1 cellular context compared by ENCODE assay signal in genomic region chr17:74176546-74177001, GRCh38.
TF ChIP-seq lines count a peak whose summit lies in the region.

No MANE protein-coding gene starts in this region.

TF ChIP-seq in GM23338, 12 proteins besides CTCF, POLR2A, EP300 and RAD21 (continued from another document):
- TF ChIP-seq, protein P1, sequence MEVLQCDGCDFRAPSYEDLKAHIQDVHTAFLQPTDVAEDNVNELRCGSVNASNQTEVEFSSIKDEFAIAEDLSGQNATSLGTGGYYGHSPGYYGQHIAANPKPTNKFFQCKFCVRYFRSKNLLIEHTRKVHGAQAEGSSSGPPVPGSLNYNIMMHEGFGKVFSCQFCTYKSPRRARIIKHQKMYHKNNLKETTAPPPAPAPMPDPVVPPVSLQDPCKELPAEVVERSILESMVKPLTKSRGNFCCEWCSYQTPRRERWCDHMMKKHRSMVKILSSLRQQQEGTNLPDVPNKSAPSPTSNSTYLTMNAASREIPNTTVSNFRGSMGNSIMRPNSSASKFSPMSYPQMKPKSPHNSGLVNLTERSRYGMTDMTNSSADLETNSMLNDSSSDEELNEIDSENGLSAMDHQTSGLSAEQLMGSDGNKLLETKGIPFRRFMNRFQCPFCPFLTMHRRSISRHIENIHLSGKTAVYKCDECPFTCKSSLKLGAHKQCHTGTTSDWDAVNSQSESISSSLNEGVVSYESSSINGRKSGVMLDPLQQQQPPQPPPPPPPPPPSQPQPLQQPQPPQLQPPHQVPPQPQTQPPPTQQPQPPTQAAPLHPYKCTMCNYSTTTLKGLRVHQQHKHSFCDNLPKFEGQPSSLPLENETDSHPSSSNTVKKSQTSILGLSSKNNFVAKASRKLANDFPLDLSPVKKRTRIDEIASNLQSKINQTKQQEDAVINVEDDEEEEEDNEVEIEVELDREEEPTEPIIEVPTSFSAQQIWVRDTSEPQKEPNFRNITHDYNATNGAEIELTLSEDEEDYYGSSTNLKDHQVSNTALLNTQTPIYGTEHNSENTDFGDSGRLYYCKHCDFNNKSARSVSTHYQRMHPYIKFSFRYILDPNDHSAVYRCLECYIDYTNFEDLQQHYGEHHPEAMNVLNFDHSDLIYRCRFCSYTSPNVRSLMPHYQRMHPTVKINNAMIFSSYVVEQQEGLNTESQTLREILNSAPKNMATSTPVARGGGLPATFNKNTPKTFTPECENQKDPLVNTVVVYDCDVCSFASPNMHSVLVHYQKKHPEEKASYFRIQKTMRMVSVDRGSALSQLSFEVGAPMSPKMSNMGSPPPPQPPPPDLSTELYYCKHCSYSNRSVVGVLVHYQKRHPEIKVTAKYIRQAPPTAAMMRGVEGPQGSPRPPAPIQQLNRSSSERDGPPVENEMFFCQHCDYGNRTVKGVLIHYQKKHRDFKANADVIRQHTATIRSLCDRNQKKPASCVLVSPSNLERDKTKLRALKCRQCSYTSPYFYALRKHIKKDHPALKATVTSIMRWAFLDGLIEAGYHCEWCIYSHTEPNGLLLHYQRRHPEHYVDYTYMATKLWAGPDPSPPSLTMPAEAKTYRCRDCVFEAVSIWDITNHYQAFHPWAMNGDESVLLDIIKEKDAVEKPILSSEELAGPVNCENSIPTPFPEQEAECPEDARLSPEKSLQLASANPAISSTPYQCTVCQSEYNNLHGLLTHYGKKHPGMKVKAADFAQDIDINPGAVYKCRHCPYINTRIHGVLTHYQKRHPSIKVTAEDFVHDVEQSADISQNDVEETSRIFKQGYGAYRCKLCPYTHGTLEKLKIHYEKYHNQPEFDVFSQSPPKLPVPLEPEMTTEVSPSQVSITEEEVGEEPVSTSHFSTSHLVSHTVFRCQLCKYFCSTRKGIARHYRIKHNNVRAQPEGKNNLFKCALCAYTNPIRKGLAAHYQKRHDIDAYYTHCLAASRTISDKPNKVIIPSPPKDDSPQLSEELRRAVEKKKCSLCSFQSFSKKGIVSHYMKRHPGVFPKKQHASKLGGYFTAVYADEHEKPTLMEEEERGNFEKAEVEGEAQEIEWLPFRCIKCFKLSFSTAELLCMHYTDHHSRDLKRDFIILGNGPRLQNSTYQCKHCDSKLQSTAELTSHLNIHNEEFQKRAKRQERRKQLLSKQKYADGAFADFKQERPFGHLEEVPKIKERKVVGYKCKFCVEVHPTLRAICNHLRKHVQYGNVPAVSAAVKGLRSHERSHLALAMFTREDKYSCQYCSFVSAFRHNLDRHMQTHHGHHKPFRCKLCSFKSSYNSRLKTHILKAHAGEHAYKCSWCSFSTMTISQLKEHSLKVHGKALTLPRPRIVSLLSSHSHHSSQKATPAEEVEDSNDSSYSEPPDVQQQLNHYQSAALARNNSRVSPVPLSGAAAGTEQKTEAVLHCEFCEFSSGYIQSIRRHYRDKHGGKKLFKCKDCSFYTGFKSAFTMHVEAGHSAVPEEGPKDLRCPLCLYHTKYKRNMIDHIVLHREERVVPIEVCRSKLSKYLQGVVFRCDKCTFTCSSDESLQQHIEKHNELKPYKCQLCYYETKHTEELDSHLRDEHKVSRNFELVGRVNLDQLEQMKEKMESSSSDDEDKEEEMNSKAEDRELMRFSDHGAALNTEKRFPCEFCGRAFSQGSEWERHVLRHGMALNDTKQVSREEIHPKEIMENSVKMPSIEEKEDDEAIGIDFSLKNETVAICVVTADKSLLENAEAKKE (CRISPR knock-in tag; IDR thresholded peaks at IDR 0.05) = no peak
